Comparison of ENCODE assay signal across 22 cellular contexts in the genomic region with DNA sequence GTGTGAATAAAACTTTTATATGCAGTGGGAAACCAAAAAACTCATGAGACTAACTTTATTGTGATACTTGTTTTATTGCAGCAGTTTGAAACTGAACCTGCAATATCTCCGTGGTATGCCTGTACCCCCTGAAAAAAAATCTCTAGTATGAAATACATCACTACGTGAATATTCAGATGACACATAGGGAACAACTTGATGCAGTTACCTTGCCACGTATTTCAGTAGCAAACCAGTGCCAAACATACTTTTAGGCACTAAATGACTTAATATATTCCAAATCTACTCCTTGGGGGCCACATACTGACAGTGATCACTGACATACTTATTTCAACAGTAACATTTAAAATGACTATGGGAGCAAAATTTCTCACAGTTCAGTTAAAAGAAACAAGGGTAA. TPM values are rescaled to one million over a fixed set of nuclear protein-coding genes. Genes with fewer than 3 reads are reported as not detected.
DNase-seq lines count a peak whose midpoint lies in the region; ATAC-seq, FAIRE-seq and TF ChIP-seq lines count a peak whose summit lies in the region.
"Had no signal": no experiment of that assay in that cellular context is flagged by ENCODE, and none has a peak within 500 bp of the region (broad histone marks: within the 10 kb centered on the region; RNA-seq: fewer than 3 reads in every experiment).

No MANE protein-coding gene starts in this region.

- H3K36me3 Mint-ChIP-seq in activated naive CD4-positive, alpha-beta T cell treated with anti-CD3 and anti-CD28 coated beads, Interleukin-2, amount 50 U/mL, for 24 hours, result peaks cover 19% of the 10 kb centered on the region
- H3K36me3 Mint-ChIP-seq in activated naive CD4-positive, alpha-beta T cell treated with anti-CD3 and anti-CD28 coated beads for 36 hours (ENCODE audit: low read depth), result peaks cover 34% of the 10 kb centered on the region
- H3K36me3 Mint-ChIP-seq in effector memory CD8-positive, alpha-beta T cell (ENCODE audit: insufficient read depth), result peaks cover 69% of the 10 kb centered on the region
- peaks cover 91% of the 10 kb centered on the region for H3K36me3 Mint-ChIP-seq in stimulated activated effector memory CD8-positive, alpha-beta T cell treated with anti-CD3 and anti-CD28 coated beads, Interleukin-12 subunit alpha, Interleukin-12 subunit beta, amount 100 ng/mL, for 72 hours
- H3K36me3 Mint-ChIP-seq in WTC11, result peaks cover 49% of the 10 kb centered on the region

- CTCF ChIA-PET in activated naive CD4-positive, alpha-beta T cell treated with anti-CD3 and anti-CD28 coated beads for 36 hours (lab: Charles Lee), result no interaction called here
- CTCF ChIA-PET in WTC11 (lab: Charles Lee), result no interaction called here

- H3K27me3 Mint-ChIP-seq in activated naive CD4-positive, alpha-beta T cell treated with anti-CD3 and anti-CD28 coated beads, Interleukin-2, amount 50 U/mL, for 24 hours, result no peaks in the 10 kb centered on the region
- H3K27me3 Mint-ChIP-seq in activated naive CD4-positive, alpha-beta T cell treated with anti-CD3 and anti-CD28 coated beads for 36 hours (ENCODE audit: low read depth), result no peaks in the 10 kb centered on the region
- no peaks in the 10 kb centered on the region for H3K27me3 Mint-ChIP-seq in effector memory CD8-positive, alpha-beta T cell
- H3K27me3 Mint-ChIP-seq in WTC11 (ENCODE audit: low read depth), result no peaks in the 10 kb centered on the region

- intact Hi-C loops in activated naive CD4-positive, alpha-beta T cell treated with anti-CD3 and anti-CD28 coated beads for 36 hours (cut with micrococcal nuclease), result loop anchor here (1.0 kb wide), 1 partner anchor 13 kb away; no protein-coding TSS in a partner anchor

- no peak for TF ChIP-seq CTCF in WTC11 (IDR thresholded peaks at IDR 0.05)

- FAIRE-seq in GM19239 (lab: Jason Lieb, UNC), result peak; percentile 18

- peak overlapping the region; percentile 46 for H3K27ac Mint-ChIP-seq in activated naive CD4-positive, alpha-beta T cell treated with anti-CD3 and anti-CD28 coated beads, Interleukin-2, amount 50 U/mL, for 24 hours
- H3K27ac Mint-ChIP-seq in activated naive CD4-positive, alpha-beta T cell treated with anti-CD3 and anti-CD28 coated beads for 36 hours, result no peak overlapping the region
- H3K27ac Mint-ChIP-seq in effector memory CD8-positive, alpha-beta T cell, result peak overlapping the region; percentile 74 to 91
- H3K27ac Mint-ChIP-seq in stimulated activated effector memory CD8-positive, alpha-beta T cell treated with anti-CD3 and anti-CD28 coated beads, Interleukin-12 subunit alpha, Interleukin-12 subunit beta, amount 100 ng/mL, for 72 hours, result peak overlapping the region; percentile 81
- H3K27ac Mint-ChIP-seq in WTC11, result no peak overlapping the region

- H3K4me3 Mint-ChIP-seq in activated naive CD4-positive, alpha-beta T cell treated with anti-CD3 and anti-CD28 coated beads, Interleukin-2, amount 50 U/mL, for 24 hours, result no peak overlapping the region
- no peak overlapping the region for H3K4me3 Mint-ChIP-seq in activated naive CD4-positive, alpha-beta T cell treated with anti-CD3 and anti-CD28 coated beads for 36 hours
- peak overlapping the region in 1 of 2 donors; percentile 35 for H3K4me3 Mint-ChIP-seq in effector memory CD8-positive, alpha-beta T cell
- H3K4me3 Mint-ChIP-seq in stimulated activated effector memory CD8-positive, alpha-beta T cell treated with anti-CD3 and anti-CD28 coated beads, Interleukin-12 subunit alpha, Interleukin-12 subunit beta, amount 100 ng/mL, for 72 hours, result peak overlapping the region; percentile 45
- no peak overlapping the region for H3K4me3 Mint-ChIP-seq in WTC11

- POLR2A ChIA-PET in WTC11 (lab: Charles Lee), result no interaction called here

- ATAC-seq in effector memory CD8-positive, alpha-beta T cell (replicated peaks), result no peak
- peak; percentile 79 for ATAC-seq in stimulated activated effector memory CD8-positive, alpha-beta T cell treated with anti-CD3 and anti-CD28 coated beads, Interleukin-12 subunit alpha, Interleukin-12 subunit beta, amount 100 ng/mL, for 72 hours
- ATAC-seq in WTC11, result no peak
- ATAC-seq: PC-3 had no signal

- no peaks in the 10 kb centered on the region for H3K9me3 Mint-ChIP-seq in activated naive CD4-positive, alpha-beta T cell treated with anti-CD3 and anti-CD28 coated beads, Interleukin-2, amount 50 U/mL, for 24 hours
- no peaks in the 10 kb centered on the region for H3K9me3 Mint-ChIP-seq in activated naive CD4-positive, alpha-beta T cell treated with anti-CD3 and anti-CD28 coated beads for 36 hours
- no peaks in the 10 kb centered on the region for H3K9me3 Mint-ChIP-seq in effector memory CD8-positive, alpha-beta T cell
- no peaks in the 10 kb centered on the region for H3K9me3 Mint-ChIP-seq in stimulated activated effector memory CD8-positive, alpha-beta T cell treated with anti-CD3 and anti-CD28 coated beads, Interleukin-12 subunit alpha, Interleukin-12 subunit beta, amount 100 ng/mL, for 72 hours
- peaks cover 15% of the 10 kb centered on the region; the same call in 1 of the 2 replicates for H3K9me3 Mint-ChIP-seq in WTC11

- peaks cover 69% of the 10 kb centered on the region for H3K4me1 Mint-ChIP-seq in activated naive CD4-positive, alpha-beta T cell treated with anti-CD3 and anti-CD28 coated beads, Interleukin-2, amount 50 U/mL, for 24 hours
- peaks cover 57% of the 10 kb centered on the region for H3K4me1 Mint-ChIP-seq in activated naive CD4-positive, alpha-beta T cell treated with anti-CD3 and anti-CD28 coated beads for 36 hours (ENCODE audit: low read depth)
- peaks cover 22 to 29% of the 10 kb centered on the region in 2 donors for H3K4me1 Mint-ChIP-seq in effector memory CD8-positive, alpha-beta T cell (ENCODE audit: low read depth in 2 of 2)
- peaks cover 45% of the 10 kb centered on the region for H3K4me1 Mint-ChIP-seq in stimulated activated effector memory CD8-positive, alpha-beta T cell treated with anti-CD3 and anti-CD28 coated beads, Interleukin-12 subunit alpha, Interleukin-12 subunit beta, amount 100 ng/mL, for 72 hours
- H3K4me1 Mint-ChIP-seq in WTC11, result no peaks in the 10 kb centered on the region

- DNase-seq in activated naive CD4-positive, alpha-beta T cell treated with anti-CD3 and anti-CD28 coated beads for 36 hours, result no peak
- DNase-seq in GM19239 (ENCODE audit: insufficient read length, low spot score) (no peak), WTC11 (ENCODE audit: low spot score) (no peak), HuH-7 (ENCODE audit: low spot score) (no peak)
- DNase-seq in effector memory CD8-positive, alpha-beta T cell, result no peak
- DNase-seq in stimulated activated effector memory CD8-positive, alpha-beta T cell treated with anti-CD3 and anti-CD28 coated beads, Interleukin-12 subunit alpha, Interleukin-12 subunit beta, amount 100 ng/mL, for 72 hours (ENCODE audit: low spot score in 2 of 2), result no peak
- DNase-seq: ACHN, C1 segment of cervical spinal cord, COR-L47, GDM1, GM23248, IMR-90, NCI-H1417, NCI-H187, NCI-H2107, NCI-H510A treated with DMSO at 0.1 percent for 48 hours, PC-3, SIG-M5 had no signal

TF ChIP-seq in WTC11, 78 proteins besides CTCF, POLR2A, EP300 and RAD21:
- no peak for TF ChIP-seq ZNF219 (CRISPR knock-in tag; IDR thresholded peaks at IDR 0.05; ENCODE audit: borderline replicate concordance)
- TF ChIP-seq PRRX2 (CRISPR knock-in tag; IDR thresholded peaks at IDR 0.05), result no peak
- TF ChIP-seq, protein P1, sequence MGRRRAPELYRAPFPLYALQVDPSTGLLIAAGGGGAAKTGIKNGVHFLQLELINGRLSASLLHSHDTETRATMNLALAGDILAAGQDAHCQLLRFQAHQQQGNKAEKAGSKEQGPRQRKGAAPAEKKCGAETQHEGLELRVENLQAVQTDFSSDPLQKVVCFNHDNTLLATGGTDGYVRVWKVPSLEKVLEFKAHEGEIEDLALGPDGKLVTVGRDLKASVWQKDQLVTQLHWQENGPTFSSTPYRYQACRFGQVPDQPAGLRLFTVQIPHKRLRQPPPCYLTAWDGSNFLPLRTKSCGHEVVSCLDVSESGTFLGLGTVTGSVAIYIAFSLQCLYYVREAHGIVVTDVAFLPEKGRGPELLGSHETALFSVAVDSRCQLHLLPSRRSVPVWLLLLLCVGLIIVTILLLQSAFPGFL (CRISPR knock-in tag; IDR thresholded peaks at IDR 0.05; ENCODE audit: borderline replicate concordance), result no peak
- TF ChIP-seq, protein P2, sequence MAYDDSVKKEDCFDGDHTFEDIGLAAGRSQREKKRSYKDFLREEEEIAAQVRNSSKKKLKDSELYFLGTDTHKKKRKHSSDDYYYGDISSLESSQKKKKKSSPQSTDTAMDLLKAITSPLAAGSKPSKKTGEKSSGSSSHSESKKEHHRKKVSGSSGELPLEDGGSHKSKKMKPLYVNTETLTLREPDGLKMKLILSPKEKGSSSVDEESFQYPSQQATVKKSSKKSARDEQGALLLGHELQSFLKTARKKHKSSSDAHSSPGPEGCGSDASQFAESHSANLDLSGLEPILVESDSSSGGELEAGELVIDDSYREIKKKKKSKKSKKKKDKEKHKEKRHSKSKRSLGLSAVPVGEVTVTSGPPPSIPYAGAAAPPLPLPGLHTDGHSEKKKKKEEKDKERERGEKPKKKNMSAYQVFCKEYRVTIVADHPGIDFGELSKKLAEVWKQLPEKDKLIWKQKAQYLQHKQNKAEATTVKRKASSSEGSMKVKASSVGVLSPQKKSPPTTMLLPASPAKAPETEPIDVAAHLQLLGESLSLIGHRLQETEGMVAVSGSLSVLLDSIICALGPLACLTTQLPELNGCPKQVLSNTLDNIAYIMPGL (CRISPR knock-in tag; IDR thresholded peaks at IDR 0.05), result no peak
- TF ChIP-seq CBFB (CRISPR knock-in tag; IDR thresholded peaks at IDR 0.05; ENCODE audit: low read depth), result no peak
- no peak for TF ChIP-seq ZNF263 (CRISPR knock-in tag; IDR thresholded peaks at IDR 0.05; ENCODE audit: low read depth)
- no peak for TF ChIP-seq NFYB (CRISPR knock-in tag; conservative IDR thresholded peaks at IDR 0.05; ENCODE audit: low read depth)
- TF ChIP-seq SP1 (CRISPR knock-in tag; conservative IDR thresholded peaks at IDR 0.05), result no peak
- TF ChIP-seq IRF2 (CRISPR knock-in tag; IDR thresholded peaks at IDR 0.05; ENCODE audit: borderline replicate concordance, low read depth), result no peak
- TF ChIP-seq ZNF416 (CRISPR knock-in tag; IDR thresholded peaks at IDR 0.05), result no peak
- no peak for TF ChIP-seq FOXK1 (CRISPR knock-in tag; IDR thresholded peaks at IDR 0.05)
- TF ChIP-seq ATF1 (CRISPR knock-in tag; IDR thresholded peaks at IDR 0.05), result no peak
- TF ChIP-seq HMGA2 (CRISPR knock-in tag; IDR thresholded peaks at IDR 0.05), result no peak
- TF ChIP-seq NR3C1 (CRISPR knock-in tag; conservative IDR thresholded peaks at IDR 0.05; ENCODE audit: low read depth), result no peak
- no peak for TF ChIP-seq ZNF121 (CRISPR knock-in tag; IDR thresholded peaks at IDR 0.05)

RNA-seq across cellular contexts. Expression of a gene that starts 13.8 kb away (rescaled TPM):
- total RNA-seq in activated naive CD4-positive, alpha-beta T cell treated with anti-CD3 and anti-CD28 coated beads for 36 hours, result 10 to 100 TPM; 44.1 to 48.0 TPM
- 22.6 to 24.4 TPM (median 23.2 TPM) in 3 replicates for total RNA-seq in WTC11 (2021)

RNA-seq across cellular contexts. Expression of a gene that starts 38.9 kb away (rescaled TPM):
- 10 to 100 TPM; 42.3 to 49.4 TPM for total RNA-seq in activated naive CD4-positive, alpha-beta T cell treated with anti-CD3 and anti-CD28 coated beads for 36 hours
- 17.2 to 18.8 TPM (median 17.9 TPM) in 3 replicates for total RNA-seq in WTC11 (2021)

RNA-seq across cellular contexts. Expression of a gene that starts 55.5 kb away (rescaled TPM):
- not detected for total RNA-seq in activated naive CD4-positive, alpha-beta T cell treated with anti-CD3 and anti-CD28 coated beads for 36 hours
- not detected in 3 replicates for total RNA-seq in WTC11 (2021)
- total RNA-seq: Daoy, GM23248, HT1080, IMR-90, M059J, PC-3 had no signal

Comparison
In these comparisons a context has a peak if more than half of its experiments do, and no peak if none do; other contexts are left out.
1. H3K27ac Mint-ChIP-seq: peak in activated naive CD4-positive, alpha-beta T cell treated with anti-CD3 and anti-CD28 coated beads, Interleukin-2, amount 50 U/mL, for 24 hours (single experiment), effector memory CD8-positive, alpha-beta T cell (2 of 2) and stimulated activated effector memory CD8-positive, alpha-beta T cell treated with anti-CD3 and anti-CD28 coated beads, Interleukin-12 subunit alpha, Interleukin-12 subunit beta, amount 100 ng/mL, for 72 hours (single experiment); none in activated naive CD4-positive, alpha-beta T cell treated with anti-CD3 and anti-CD28 coated beads for 36 hours (single experiment) and WTC11 (single experiment).